Comparison of ENCODE assay signal across 8 cellular contexts in genomic region chr1:76867342-76868130, GRCh38. TPM values are rescaled to one million over a fixed set of nuclear protein-coding genes. Genes with fewer than 3 reads are reported as not detected.
A peak's percentile ranks its signal among the peaks of the same experiment; 100 is the strongest.
DNase-seq lines count a peak whose midpoint lies in the region; ATAC-seq and TF ChIP-seq lines count a peak whose summit lies in the region.

TSS of gene ST6GALNAC5 (plus strand) at chr1:76867480.

- no peak within 1 kb of the TSS for H3K4me3 ChIP-seq in mucosa of descending colon
- peak within 1 kb of the TSS; percentile 22 to 42 for H3K4me3 ChIP-seq in uterus

- H3K36me3 ChIP-seq in mucosa of descending colon (ENCODE audit: low read depth), result no peaks in the 10 kb centered on the region
- no peaks in the 10 kb centered on the region for H3K36me3 ChIP-seq in uterus

- intact Hi-C loops in activated naive CD4-positive, alpha-beta T cell treated with anti-CD3 and anti-CD28 coated beads for 36 hours (cut with micrococcal nuclease), result loop anchor here (5.0 kb wide), 1 partner anchor 535 kb away; no protein-coding TSS in a partner anchor
- intact Hi-C loops in mucosa of descending colon (cut with DNase I, micrococcal nuclease), result no loop called here
- intact Hi-C loops in uterus (cut with DNase I; ENCODE audit: low total_unique reads), result no loop called here

- no peak for TF ChIP-seq CTCF in mucosa of descending colon (IDR thresholded peaks at IDR 0.05)
- no peak for TF ChIP-seq CTCF in uterus (IDR thresholded peaks at IDR 0.05)

- peak; percentile 12 for ATAC-seq in mucosa of descending colon
- ATAC-seq in GM21526 (IDR thresholded peaks at IDR 0.05; ENCODE audit: low FRiP score, unreplicated experiment), result no peak

- TF ChIP-seq POLR2A in uterus (IDR thresholded peaks at IDR 0.05), result no peak

- H3K4me1 Mint-ChIP-seq in activated naive CD4-positive, alpha-beta T cell treated with anti-CD3 and anti-CD28 coated beads for 36 hours (ENCODE audit: low read depth), result peaks cover 8% of the 10 kb centered on the region

- H3K4me3 Mint-ChIP-seq in activated naive CD4-positive, alpha-beta T cell treated with anti-CD3 and anti-CD28 coated beads for 36 hours, result peak within 1 kb of the TSS; percentile 72

- H3K4me1 ChIP-seq in mucosa of descending colon (ENCODE audit: low read depth), result no peaks in the 10 kb centered on the region
- no peaks in the 10 kb centered on the region for H3K4me1 ChIP-seq in uterus

- H3K27me3 ChIP-seq in uterus, result peaks cover 0 to 6% of the 10 kb centered on the region in 2 donors

- H3K9me3 ChIP-seq in mucosa of descending colon (no peaks in the 10 kb centered on the region), uterus (no peaks in the 10 kb centered on the region)

- H3K27ac Mint-ChIP-seq in activated naive CD4-positive, alpha-beta T cell treated with anti-CD3 and anti-CD28 coated beads for 36 hours, result no peak within 1 kb of the TSS

- H3K27me3 Mint-ChIP-seq in activated naive CD4-positive, alpha-beta T cell treated with anti-CD3 and anti-CD28 coated beads for 36 hours (ENCODE audit: low read depth), result peaks cover 57% of the 10 kb centered on the region

- no peaks in the 10 kb centered on the region for H3K9me3 Mint-ChIP-seq in activated naive CD4-positive, alpha-beta T cell treated with anti-CD3 and anti-CD28 coated beads for 36 hours

- CTCF ChIA-PET in activated naive CD4-positive, alpha-beta T cell treated with anti-CD3 and anti-CD28 coated beads for 36 hours (lab: Charles Lee), result interaction anchor here (0.7 kb wide), 1 partner anchor 579 kb away, joined by 3 read pairs; no protein-coding TSS in a partner anchor

- DNase-seq in activated naive CD4-positive, alpha-beta T cell treated with anti-CD3 and anti-CD28 coated beads for 36 hours, result peak; percentile 12
- no peak for DNase-seq in activated naive CD4-positive, alpha-beta T cell treated with anti-CD3 and anti-CD28 coated beads, Interleukin-2, amount 50 U/mL, for 16 hours
- DNase-seq in RPMI7951 (ENCODE audit: low read depth), result peak; percentile 31
- peak; percentile 67 for DNase-seq in ecto neural progenitor cell (ENCODE audit: low spot score)
- peak in 1 of 3 donors; percentile 2 for DNase-seq in mucosa of descending colon
- DNase-seq in uterus, result no peak
- no peak for DNase-seq in NCI-H2196 (lab: John Stamatoyannopoulos, UW; ENCODE audit: unreplicated experiment)

- H3K27ac ChIP-seq in uterus, result no peak within 1 kb of the TSS

- H3K36me3 Mint-ChIP-seq in activated naive CD4-positive, alpha-beta T cell treated with anti-CD3 and anti-CD28 coated beads for 36 hours (ENCODE audit: low read depth), result no peaks in the 10 kb centered on the region

RNA-seq across cellular contexts. Expression of gene ST6GALNAC5, which starts in this region (rescaled TPM):
- total RNA-seq in activated naive CD4-positive, alpha-beta T cell treated with anti-CD3 and anti-CD28 coated beads for 36 hours, result not detected
- 0.24 and 2.1 TPM in 2 replicates for total RNA-seq in RPMI7951 (2014; rRNA removed; shearing (Covaris generic))
- total RNA-seq in mucosa of descending colon, result 1 to 10 TPM in 2 of 3 donors, under 1 TPM in 1; 0.38 to 3.8 (median 1.3) TPM
- 1 to 10 TPM in 2 of 4 donors, not detected in 2; 1.4 to 6.4 TPM for total RNA-seq in uterus

Comparison
In these comparisons a context has a peak if more than half of its experiments do, and no peak if none do; other contexts are left out.
1. Peak in DNase-seq in activated naive CD4-positive, alpha-beta T cell treated with anti-CD3 and anti-CD28 coated beads for 36 hours; RNA of the gene not detected or under 1 TPM.
2. DNase-seq: peak in RPMI7951 (single experiment) and ecto neural progenitor cell (single experiment); none in activated naive CD4-positive, alpha-beta T cell treated with anti-CD3 and anti-CD28 coated beads, Interleukin-2, amount 50 U/mL, for 16 hours (single experiment), uterus (0 of 2) and NCI-H2196 (single experiment).